ENCODE assay signal across 24 cellular contexts in genomic region chr5:105134328-105134727, GRCh38.
A peak's percentile ranks its signal among the peaks of the same experiment; 100 is the strongest.
DNase-seq lines count a peak whose midpoint lies in the region; ATAC-seq, FAIRE-seq and TF ChIP-seq lines count a peak whose summit lies in the region.
"Had no signal": no experiment of that assay in that cellular context is flagged by ENCODE, and none has a peak within 500 bp of the region (broad histone marks: within the 10 kb centered on the region; RNA-seq: fewer than 3 reads in every experiment).

No MANE protein-coding gene starts in this region.

- no peaks in the 10 kb centered on the region for H3K27me3 ChIP-seq in HepG2 (ENCODE audit: control insufficient read depth in 1 of 2, insufficient read depth in 2 of 2, low read length in 2 of 2)
- H3K27me3 ChIP-seq in right lobe of liver = no peaks in the 10 kb centered on the region
- no peaks in the 10 kb centered on the region for H3K27me3 ChIP-seq in A673 (replicated peaks; ENCODE audit: insufficient read depth, low read depth, low read length, poor library complexity)
- H3K27me3 ChIP-seq: BE2C, BLaER1 had no signal

- in situ Hi-C loops in HepG2 (cut with HindIII; ENCODE audit: extremely low pct_ligation_motif_present, low pct_unique_long_range_greater_than_20kb) = no loop called here

- POLR2A ChIA-PET in HepG2 (lab: Yijun Ruan, JAX) (no interaction called here), A673 (lab: Charles Lee; ENCODE audit: low non-redundant PET) (no interaction called here)

- no peak overlapping the region for H3K4me3 ChIP-seq in HepG2 (replicated peaks in 1 of 3; ENCODE audit: insufficient read depth in 1 of 3, low read depth in 2 of 3, low read length in 3 of 3)
- H3K4me3 ChIP-seq in right lobe of liver = no peak overlapping the region
- H3K4me3 ChIP-seq in A673 (ENCODE audit: low read depth, low read length, poor library complexity, severe bottlenecking) = no peak overlapping the region
- H3K4me3 ChIP-seq: BLaER1, GM12878 had no signal

- DNase-seq in HepG2 (ENCODE audit: low spot score) (no peak), right lobe of liver (no peak), A673 (ENCODE audit: low spot score) (no peak), AG08396 (ENCODE audit: low spot score) (no peak)
- DNase-seq: 8988T; BE2C; C1 segment of cervical spinal cord; CD4-positive, alpha-beta memory T cell; CD4-positive, CD25-positive, alpha-beta regulatory T cell; CD8-positive, alpha-beta memory T cell; COR-L47; DMS 273 treated with DMSO at 0.1 percent for 48 hours; DMS153; DMS53; DMS79; DND-41; EL; GDM1 had no signal

- no peak for TF ChIP-seq EP300 in HepG2 (IDR thresholded peaks at IDR 0.05; ENCODE audit: low read depth in 2 of 2, low read length in 2 of 2)
- TF ChIP-seq EP300 in HepG2 (CRISPR knock-in tag; IDR thresholded peaks at IDR 0.05; ENCODE audit: borderline replicate concordance) = no peak

- no peaks in the 10 kb centered on the region for H4K20me1 ChIP-seq in HepG2 (ENCODE audit: insufficient read depth, low read length)
- H4K20me1 ChIP-seq: BLaER1 had no signal

- H3K4me1 ChIP-seq in HepG2 (ENCODE audit: insufficient read depth, low read length) = no peaks in the 10 kb centered on the region
- H3K4me1 ChIP-seq in right lobe of liver = peaks cover 0 to 11% (median 0%) of the 10 kb centered on the region in 4 donors
- H3K4me1 ChIP-seq in A673 (ENCODE audit: insufficient read depth, low read length, poor library complexity, severe bottlenecking) = no peaks in the 10 kb centered on the region
- H3K4me1 ChIP-seq: BLaER1 had no signal

- intact Hi-C loops in HepG2 (cut with micrococcal nuclease; ENCODE audit: unreplicated experiment) = no loop called here
- intact Hi-C loops in right lobe of liver (cut with DNase I) = no loop called here
- intact Hi-C loops in A673 (cut with micrococcal nuclease; ENCODE audit: unreplicated experiment) = no loop called here

- H3K27ac ChIP-seq in HepG2 (ENCODE audit: extremely low read length, insufficient read depth, low read length) (no peak overlapping the region), right lobe of liver (no peak overlapping the region), A673 (ENCODE audit: low read depth, low read length, poor library complexity, severe bottlenecking) (no peak overlapping the region)
- H3K27ac ChIP-seq: BLaER1 had no signal

- no peak for FAIRE-seq in HepG2 (lab: Jason Lieb, UNC)
- FAIRE-seq: A204.1, GM12878, GM12892, GM18507 had no signal

- no peak overlapping the region for H2AFZ ChIP-seq in HepG2 (ENCODE audit: low read length)

- H3K9me3 ChIP-seq in HepG2 (ENCODE audit: low read length) (no peaks in the 10 kb centered on the region), right lobe of liver (no peaks in the 10 kb centered on the region), A673 (ENCODE audit: low read depth, low read length, poor library complexity, severe bottlenecking) (no peaks in the 10 kb centered on the region)
- H3K9me3 ChIP-seq: BE2C, BLaER1 had no signal

- no peaks in the 10 kb centered on the region for H3K79me2 ChIP-seq in HepG2 (ENCODE audit: insufficient read depth, low read length)

- TF ChIP-seq POLR2A in HepG2 (IDR thresholded peaks at IDR 0.05; ENCODE audit: insufficient read depth in 1 of 2, low read depth in 2 of 2, low read length in 2 of 2) (no peak), right lobe of liver (IDR thresholded peaks at IDR 0.05) (no peak)

- H3K36me3 ChIP-seq in HepG2 (replicated peaks in 1 of 2; ENCODE audit: control insufficient read depth in 1 of 2, insufficient read depth in 2 of 2, low read length in 2 of 2) (no peaks in the 10 kb centered on the region), right lobe of liver (no peaks in the 10 kb centered on the region), A673 (ENCODE audit: insufficient read depth, low read length, poor library complexity, severe bottlenecking) (no peaks in the 10 kb centered on the region)
- H3K36me3 ChIP-seq: BE2C, BLaER1 had no signal

- no peak overlapping the region for H3K4me2 ChIP-seq in HepG2 (ENCODE audit: low read depth, low read length)
- H3K4me2 ChIP-seq: BLaER1 had no signal

- H3K9ac ChIP-seq in HepG2 (ENCODE audit: insufficient read depth, low read depth, low read length) = no peak overlapping the region
- H3K9ac ChIP-seq: BLaER1 had no signal

- no peak for TF ChIP-seq CTCF in HepG2 (CRISPR knock-in tag; IDR thresholded peaks at IDR 0.05)
- TF ChIP-seq CTCF in right lobe of liver (IDR thresholded peaks at IDR 0.05) = no peak
- no peak for TF ChIP-seq CTCF in A673 (conservative IDR thresholded peaks at IDR 0.05; ENCODE audit: low read depth, low read length)

- ATAC-seq in HepG2 = no peak
- ATAC-seq in right lobe of liver = peak; percentile 59 to 83 (median 74)
- no peak for ATAC-seq in GM21390 (IDR thresholded peaks at IDR 0.05; ENCODE audit: unreplicated experiment)
- ATAC-seq: GM12878 had no signal

- no TSS peak for BruUV-seq in HepG2 (replicated peaks; lab: Mats Ljungman, UMichigan)
- BruUV-seq in A673 (replicated peaks; lab: Mats Ljungman, UMichigan) = no TSS peak

- no peak for TF ChIP-seq RAD21 in HepG2 (CRISPR knock-in tag; IDR thresholded peaks at IDR 0.05)

- CTCF ChIA-PET in HepG2 (lab: Yijun Ruan, JAX; ENCODE audit: low intra/inter-chr PET ratio, low total read pairs) = no interaction called here
- CTCF ChIA-PET in A673 (lab: Charles Lee) = no interaction called here

TF ChIP-seq in HepG2, 621 proteins besides CTCF, POLR2A, EP300 and RAD21:
- TF ChIP-seq NPAS2 (CRISPR knock-in tag; IDR thresholded peaks at IDR 0.05; ENCODE audit: borderline replicate concordance) (no peak), ZNF619 (CRISPR knock-in tag; IDR thresholded peaks at IDR 0.05) (no peak), PHF5A (CRISPR knock-in tag; IDR thresholded peaks at IDR 0.05; ENCODE audit: low read depth, unreplicated experiment) (no peak), HNF4A (CRISPR knock-in tag; IDR thresholded peaks at IDR 0.05) (0 out of 2 replicates have a peak, but pooled peaks have one; percentile 7), MLX (CRISPR knock-in tag; IDR thresholded peaks at IDR 0.05) (no peak)
TF ChIP-seq in HepG2: peak in this region for 1.

Comparison
In these comparisons a context has a peak if more than half of its experiments do, and no peak if none do; other contexts are left out.
1. ATAC-seq: peak in right lobe of liver (4 of 4); none in HepG2 (single experiment) and GM21390 (single experiment).